Comparison of ENCODE assay signal across 8 cellular contexts in the genomic region with DNA sequence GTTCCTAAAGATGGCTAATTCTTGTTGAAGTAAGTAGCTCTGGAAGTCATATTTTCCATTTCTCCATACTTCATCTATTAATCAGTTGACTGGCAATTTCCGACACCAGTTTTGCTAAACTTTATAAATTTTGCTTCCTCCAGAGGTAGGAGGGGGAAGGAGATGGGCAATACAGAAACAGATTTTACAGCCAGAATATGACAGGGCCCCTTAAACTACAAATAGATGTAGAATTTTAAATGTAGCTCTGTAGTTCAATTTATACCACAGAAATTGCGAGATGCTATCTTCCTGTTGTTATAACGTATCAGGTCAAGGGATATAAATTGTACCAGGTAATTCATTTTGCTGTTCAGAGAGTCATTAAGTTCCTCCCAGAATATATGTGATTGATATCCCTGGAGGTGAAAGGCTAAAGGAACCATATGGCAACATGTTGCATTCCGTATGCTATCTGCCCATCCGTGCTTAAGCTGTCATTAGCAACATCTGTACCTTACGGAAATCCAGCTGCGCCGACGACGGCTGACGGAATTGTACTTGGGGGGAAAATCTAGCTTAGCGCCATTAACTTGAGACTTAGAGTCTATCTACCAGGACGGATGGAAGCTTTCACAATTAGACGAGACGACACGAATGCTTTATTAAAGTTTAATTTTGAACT. TPM values are rescaled to one million over a fixed set of nuclear protein-coding genes. Genes with fewer than 3 reads are reported as not detected.
DNase-seq lines count a peak whose midpoint lies in the region; ATAC-seq and TF ChIP-seq lines count a peak whose summit lies in the region.

No MANE protein-coding gene starts in this region.

- no peaks in the 10 kb centered on the region for H3F3A ChIP-seq in PC-3 (ENCODE audit: low read length, unreplicated experiment)

- H3K36me3 ChIP-seq in PC-3 (ENCODE audit: low read depth, low read length), result no peaks in the 10 kb centered on the region
- H3K36me3 ChIP-seq in thymus (ENCODE audit: control insufficient read depth, insufficient read depth), result no peaks in the 10 kb centered on the region

- H3K4me1 ChIP-seq in PC-3 (ENCODE audit: insufficient read depth, low read length) (peaks cover 42% of the 10 kb centered on the region), thymus (ENCODE audit: control insufficient read depth, insufficient read depth, low read length) (peaks cover 4% of the 10 kb centered on the region)

- peak overlapping the region; percentile 96 for H3K4me2 ChIP-seq in PC-3 (ENCODE audit: low read length)

- 6% methylated on average over 16 of the region's 16 CpGs for WGBS in thymus

- TSS peak; percentile 50 for BruUV-seq in PC-3 (replicated peaks; lab: Mats Ljungman, UMichigan)

- no peak for TF ChIP-seq CTCF in PC-3 (conservative IDR thresholded peaks at IDR 0.05; ENCODE audit: low read depth, low read length)

- no peaks in the 10 kb centered on the region for H3K79me2 ChIP-seq in PC-3 (ENCODE audit: low read length)

- POLR2A ChIA-PET in PC-3 (lab: Charles Lee; ENCODE audit: unreplicated experiment), result interaction anchor here (0.6 to 0.7 kb wide), 4 partner anchors 9 to 243 kb away, joined by 3 to 24 read pairs (median 5); no protein-coding TSS in a partner anchor

- no peaks in the 10 kb centered on the region for H3K9me2 ChIP-seq in PC-3 (replicated peaks; ENCODE audit: low read length)

- DNase-seq in NK-92 treated with Interleukin-12 subunit alpha and Interleukin-12 subunit beta, amount 100 ng/mL, for 24 hours (lab: John Stamatoyannopoulos, UW), result peak; percentile 43
- DNase-seq in NK-92 (lab: John Stamatoyannopoulos, UW; ENCODE audit: unreplicated experiment) (no peak), PC-3 (no peak), caudate nucleus (lab: John Stamatoyannopoulos, UW) (no peak), medulla oblongata (ENCODE audit: extremely low spot score) (peak; percentile 60), KBM-7 (no peak)

- in situ Hi-C loops in KBM-7 (cut with MboI; ENCODE audit: low pct_unique_long_range_greater_than_20kb, low sequenced_read_pairs), result loop anchor here (25.0 kb wide), 1 partner anchor 246 kb away; no protein-coding TSS in a partner anchor

- H4K20me1 ChIP-seq in PC-3 (ENCODE audit: low read length), result no peaks in the 10 kb centered on the region

- H3K27ac ChIP-seq in PC-3 (ENCODE audit: low read length) (peak overlapping the region; percentile 98), caudate nucleus (ENCODE audit: low read depth, low read length) (peak overlapping the region; percentile 99), thymus (ENCODE audit: low read depth) (peak overlapping the region; percentile 97)

- H3K9me3 ChIP-seq in PC-3 (ENCODE audit: low read length) (no peaks in the 10 kb centered on the region), thymus (ENCODE audit: control insufficient read depth) (no peaks in the 10 kb centered on the region)

- H2AFZ ChIP-seq in PC-3 (ENCODE audit: low read length), result peak overlapping the region; percentile 76

- H3K4me3 ChIP-seq in PC-3 (ENCODE audit: low read length), result peak overlapping the region; percentile 95
- H3K4me3 ChIP-seq in thymus (ENCODE audit: low read length), result peak overlapping the region; percentile 72

- ATAC-seq in HG02885 (IDR thresholded peaks at IDR 0.05; ENCODE audit: poor library complexity, unreplicated experiment) (peak; percentile 13), PC-3 (no peak)

- CTCF ChIA-PET in PC-3 (lab: Charles Lee), result interaction anchor here (0.7 to 0.8 kb wide), 2 partner anchors 248 to 552 kb away, joined by 3 read pairs; no protein-coding TSS in a partner anchor

- H3K9ac ChIP-seq in PC-3 (ENCODE audit: low read length), result peak overlapping the region; percentile 99

- intact Hi-C loops in PC-3 (cut with micrococcal nuclease), result loop anchor here (1.0 to 5.0 kb wide), 4 partner anchors 9 to 841 kb away; a partner anchor contains a TSS

- no peaks in the 10 kb centered on the region for H3K27me3 ChIP-seq in PC-3 (ENCODE audit: low read length)
- H3K27me3 ChIP-seq in thymus (ENCODE audit: control insufficient read depth, insufficient read depth), result peaks cover 20% of the 10 kb centered on the region

RNA-seq across cellular contexts. Expression of a gene that starts 8.4 kb away (rescaled TPM):
- 12.0 and 13.8 TPM in 2 replicates for total RNA-seq in PC-3 (2014; rRNA removed)
- polyA plus RNA-seq in thymus, result 4.4 TPM

Comparison
In these comparisons a context has a peak if more than half of its experiments do, and no peak if none do; other contexts are left out.
1. DNase-seq: peak in NK-92 treated with Interleukin-12 subunit alpha and Interleukin-12 subunit beta, amount 100 ng/mL, for 24 hours (single experiment) and medulla oblongata (single experiment); none in NK-92 (single experiment), PC-3 (single experiment), caudate nucleus (0 of 61) and KBM-7 (single experiment).
2. Peak in every context shown above with its lines, with median percentiles within 50 percentile points of each other: H3K27ac ChIP-seq.